Comparison of ENCODE assay signal across 8 cellular contexts in the genomic region with DNA sequence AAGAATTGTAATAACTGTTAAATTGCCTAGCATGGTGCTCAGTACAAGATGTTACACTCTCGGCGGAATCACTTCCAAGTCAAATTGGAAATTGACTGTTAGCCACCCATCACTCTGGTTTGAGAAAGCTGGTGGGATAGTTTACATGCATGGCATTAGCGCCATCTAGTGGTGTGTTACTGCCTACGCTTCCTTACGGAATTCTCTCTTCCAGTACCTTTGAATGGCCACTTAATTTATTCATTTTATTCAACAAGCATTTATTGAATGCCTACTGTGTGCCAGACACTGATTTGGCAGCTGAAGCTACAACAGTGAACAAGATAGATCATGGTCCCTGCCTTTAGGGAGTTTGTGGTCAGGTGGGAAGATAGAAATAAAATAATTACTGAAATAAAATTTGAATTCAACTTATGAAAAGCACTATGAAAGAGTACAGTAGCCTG. TPM values are rescaled to one million over a fixed set of nuclear protein-coding genes. Genes with fewer than 3 reads are reported as not detected.
DNase-seq lines count a peak whose midpoint lies in the region; ATAC-seq and TF ChIP-seq lines count a peak whose summit lies in the region.

No MANE protein-coding gene starts in this region.

- H3K4me1 Mint-ChIP-seq in CD14-positive monocyte (no peaks in the 10 kb centered on the region), WTC11 (0 out of 2 replicates have a peak, but pooled peaks cover 4% of the 10 kb centered on the region)

- peak; percentile 67 for DNase-seq in CD14-positive monocyte (ENCODE audit: low spot score)
- DNase-seq in HEK293T (ENCODE audit: extremely low spot score), result peak; percentile 69
- DNase-seq in NCI-H446 (lab: John Stamatoyannopoulos, UW), result peak; percentile 72 to 90
- peak; percentile 75 for DNase-seq in WTC11 (ENCODE audit: low spot score)
- DNase-seq in cardiac fibroblast (ENCODE audit: low read depth in 2 of 2), result peak; percentile 90 to 93
- DNase-seq in kidney tubule cell (ENCODE audit: low spot score), result peak; percentile 78
- DNase-seq in stimulated activated CD4-positive, alpha-beta T cell treated with anti-CD3 and anti-CD28 coated beads, Interleukin-4, amount 100 ng/mL, for 48 hours (ENCODE audit: low read depth in 2 of 2), result peak; percentile 43 to 49

- no peak overlapping the region for H3K27ac Mint-ChIP-seq in CD14-positive monocyte
- H3K27ac Mint-ChIP-seq in WTC11, result no peak overlapping the region

- TF ChIP-seq CTCF in CD14-positive monocyte (IDR thresholded peaks at IDR 0.05), result peak; percentile 92
- TF ChIP-seq CTCF in WTC11 (IDR thresholded peaks at IDR 0.05), result peak; percentile 85
- peak; percentile 94 for TF ChIP-seq CTCF in cardiac fibroblast (IDR thresholded peaks at IDR 0.05; ENCODE audit: low read depth, low read length)

- intact Hi-C loops in CD14-positive monocyte (cut with micrococcal nuclease), result loop anchor here (5.0 to 10.0 kb wide), 2 partner anchors 656 to 658 kb away; no protein-coding TSS in a partner anchor

- H3K4me3 Mint-ChIP-seq in CD14-positive monocyte, result no peak overlapping the region
- no peak overlapping the region for H3K4me3 Mint-ChIP-seq in WTC11

- H3K27me3 Mint-ChIP-seq in CD14-positive monocyte (ENCODE audit: low read depth in 3 of 3) (peaks cover 0 to 5% (median 4%) of the 10 kb centered on the region in 3 donors), WTC11 (ENCODE audit: low read depth) (no peaks in the 10 kb centered on the region)

- no peak overlapping the region for H3K4me3 ChIP-seq in cardiac fibroblast (replicated peaks in 1 of 2; ENCODE audit: low read depth in 2 of 2, low read length in 2 of 2)

- POLR2A ChIA-PET in HEK293T (lab: Yijun Ruan, JAX) (no interaction called here), WTC11 (lab: Charles Lee) (no interaction called here)

- H3K9me3 Mint-ChIP-seq in CD14-positive monocyte (no peaks in the 10 kb centered on the region), WTC11 (no peaks in the 10 kb centered on the region)

- peak; percentile 80 for ATAC-seq in WTC11
- ATAC-seq in HG02973 (IDR thresholded peaks at IDR 0.05; ENCODE audit: unreplicated experiment), result no peak

- CTCF ChIA-PET in HEK293T (lab: Yijun Ruan, JAX), result interaction anchor here (0.7 to 1.3 kb wide), 5 partner anchors 15 to 188 kb away, joined by 3 to 6 read pairs (median 3); no protein-coding TSS in a partner anchor
- CTCF ChIA-PET in WTC11 (lab: Charles Lee), result interaction anchor here (0.6 to 2.5 kb wide), 13 partner anchors 17 to 258 kb away, joined by 3 to 9 read pairs (median 4); no protein-coding TSS in a partner anchor

- H3K36me3 Mint-ChIP-seq in CD14-positive monocyte, result peaks cover 0 to 3% of the 10 kb centered on the region in 2 donors
- no peaks in the 10 kb centered on the region for H3K36me3 Mint-ChIP-seq in WTC11

TF ChIP-seq in HEK293T, 16 proteins besides CTCF, POLR2A, EP300 and RAD21:
- TF ChIP-seq FOXK2 (IDR thresholded peaks at IDR 0.05) (no peak), FOXM1 (IDR thresholded peaks at IDR 0.05; ENCODE audit: borderline replicate concordance) (no peak), L3MBTL2 (conservative IDR thresholded peaks at IDR 0.05) (no peak), SP1 (IDR thresholded peaks at IDR 0.05) (no peak), NFRKB (IDR thresholded peaks at IDR 0.05) (no peak)

TF ChIP-seq in WTC11, 78 proteins besides CTCF, POLR2A, EP300 and RAD21 (continues in another document):
- TF ChIP-seq, protein P1, sequence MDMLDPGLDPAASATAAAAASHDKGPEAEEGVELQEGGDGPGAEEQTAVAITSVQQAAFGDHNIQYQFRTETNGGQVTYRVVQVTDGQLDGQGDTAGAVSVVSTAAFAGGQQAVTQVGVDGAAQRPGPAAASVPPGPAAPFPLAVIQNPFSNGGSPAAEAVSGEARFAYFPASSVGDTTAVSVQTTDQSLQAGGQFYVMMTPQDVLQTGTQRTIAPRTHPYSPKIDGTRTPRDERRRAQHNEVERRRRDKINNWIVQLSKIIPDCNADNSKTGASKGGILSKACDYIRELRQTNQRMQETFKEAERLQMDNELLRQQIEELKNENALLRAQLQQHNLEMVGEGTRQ (CRISPR knock-in tag; IDR thresholded peaks at IDR 0.05), result no peak
- TF ChIP-seq, protein P2, sequence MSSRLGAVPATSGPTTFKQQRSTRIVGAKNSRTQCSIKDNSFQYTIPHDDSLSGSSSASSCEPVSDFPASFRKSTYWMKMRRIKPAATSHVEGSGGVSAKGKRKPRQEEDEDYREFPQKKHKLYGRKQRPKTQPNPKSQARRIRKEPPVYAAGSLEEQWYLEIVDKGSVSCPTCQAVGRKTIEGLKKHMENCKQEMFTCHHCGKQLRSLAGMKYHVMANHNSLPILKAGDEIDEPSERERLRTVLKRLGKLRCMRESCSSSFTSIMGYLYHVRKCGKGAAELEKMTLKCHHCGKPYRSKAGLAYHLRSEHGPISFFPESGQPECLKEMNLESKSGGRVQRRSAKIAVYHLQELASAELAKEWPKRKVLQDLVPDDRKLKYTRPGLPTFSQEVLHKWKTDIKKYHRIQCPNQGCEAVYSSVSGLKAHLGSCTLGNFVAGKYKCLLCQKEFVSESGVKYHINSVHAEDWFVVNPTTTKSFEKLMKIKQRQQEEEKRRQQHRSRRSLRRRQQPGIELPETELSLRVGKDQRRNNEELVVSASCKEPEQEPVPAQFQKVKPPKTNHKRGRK (CRISPR knock-in tag; IDR thresholded peaks at IDR 0.05; ENCODE audit: borderline replicate concordance), result no peak
- TF ChIP-seq, protein P3, sequence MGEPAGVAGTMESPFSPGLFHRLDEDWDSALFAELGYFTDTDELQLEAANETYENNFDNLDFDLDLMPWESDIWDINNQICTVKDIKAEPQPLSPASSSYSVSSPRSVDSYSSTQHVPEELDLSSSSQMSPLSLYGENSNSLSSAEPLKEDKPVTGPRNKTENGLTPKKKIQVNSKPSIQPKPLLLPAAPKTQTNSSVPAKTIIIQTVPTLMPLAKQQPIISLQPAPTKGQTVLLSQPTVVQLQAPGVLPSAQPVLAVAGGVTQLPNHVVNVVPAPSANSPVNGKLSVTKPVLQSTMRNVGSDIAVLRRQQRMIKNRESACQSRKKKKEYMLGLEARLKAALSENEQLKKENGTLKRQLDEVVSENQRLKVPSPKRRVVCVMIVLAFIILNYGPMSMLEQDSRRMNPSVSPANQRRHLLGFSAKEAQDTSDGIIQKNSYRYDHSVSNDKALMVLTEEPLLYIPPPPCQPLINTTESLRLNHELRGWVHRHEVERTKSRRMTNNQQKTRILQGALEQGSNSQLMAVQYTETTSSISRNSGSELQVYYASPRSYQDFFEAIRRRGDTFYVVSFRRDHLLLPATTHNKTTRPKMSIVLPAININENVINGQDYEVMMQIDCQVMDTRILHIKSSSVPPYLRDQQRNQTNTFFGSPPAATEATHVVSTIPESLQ (CRISPR knock-in tag; IDR thresholded peaks at IDR 0.05), result no peak
- TF ChIP-seq FOXJ3 (CRISPR knock-in tag; IDR thresholded peaks at IDR 0.05; ENCODE audit: borderline replicate concordance), result no peak
- TF ChIP-seq ZNF138 (CRISPR knock-in tag; conservative IDR thresholded peaks at IDR 0.05), result no peak
- TF ChIP-seq ZNF232 (CRISPR knock-in tag; IDR thresholded peaks at IDR 0.05), result no peak
- TF ChIP-seq, protein P4, sequence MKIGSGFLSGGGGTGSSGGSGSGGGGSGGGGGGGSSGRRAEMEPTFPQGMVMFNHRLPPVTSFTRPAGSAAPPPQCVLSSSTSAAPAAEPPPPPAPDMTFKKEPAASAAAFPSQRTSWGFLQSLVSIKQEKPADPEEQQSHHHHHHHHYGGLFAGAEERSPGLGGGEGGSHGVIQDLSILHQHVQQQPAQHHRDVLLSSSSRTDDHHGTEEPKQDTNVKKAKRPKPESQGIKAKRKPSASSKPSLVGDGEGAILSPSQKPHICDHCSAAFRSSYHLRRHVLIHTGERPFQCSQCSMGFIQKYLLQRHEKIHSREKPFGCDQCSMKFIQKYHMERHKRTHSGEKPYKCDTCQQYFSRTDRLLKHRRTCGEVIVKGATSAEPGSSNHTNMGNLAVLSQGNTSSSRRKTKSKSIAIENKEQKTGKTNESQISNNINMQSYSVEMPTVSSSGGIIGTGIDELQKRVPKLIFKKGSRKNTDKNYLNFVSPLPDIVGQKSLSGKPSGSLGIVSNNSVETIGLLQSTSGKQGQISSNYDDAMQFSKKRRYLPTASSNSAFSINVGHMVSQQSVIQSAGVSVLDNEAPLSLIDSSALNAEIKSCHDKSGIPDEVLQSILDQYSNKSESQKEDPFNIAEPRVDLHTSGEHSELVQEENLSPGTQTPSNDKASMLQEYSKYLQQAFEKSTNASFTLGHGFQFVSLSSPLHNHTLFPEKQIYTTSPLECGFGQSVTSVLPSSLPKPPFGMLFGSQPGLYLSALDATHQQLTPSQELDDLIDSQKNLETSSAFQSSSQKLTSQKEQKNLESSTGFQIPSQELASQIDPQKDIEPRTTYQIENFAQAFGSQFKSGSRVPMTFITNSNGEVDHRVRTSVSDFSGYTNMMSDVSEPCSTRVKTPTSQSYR (CRISPR knock-in tag; IDR thresholded peaks at IDR 0.05), result no peak
- no peak for TF ChIP-seq CREB1 (CRISPR knock-in tag; IDR thresholded peaks at IDR 0.05)
- TF ChIP-seq, protein P5, sequence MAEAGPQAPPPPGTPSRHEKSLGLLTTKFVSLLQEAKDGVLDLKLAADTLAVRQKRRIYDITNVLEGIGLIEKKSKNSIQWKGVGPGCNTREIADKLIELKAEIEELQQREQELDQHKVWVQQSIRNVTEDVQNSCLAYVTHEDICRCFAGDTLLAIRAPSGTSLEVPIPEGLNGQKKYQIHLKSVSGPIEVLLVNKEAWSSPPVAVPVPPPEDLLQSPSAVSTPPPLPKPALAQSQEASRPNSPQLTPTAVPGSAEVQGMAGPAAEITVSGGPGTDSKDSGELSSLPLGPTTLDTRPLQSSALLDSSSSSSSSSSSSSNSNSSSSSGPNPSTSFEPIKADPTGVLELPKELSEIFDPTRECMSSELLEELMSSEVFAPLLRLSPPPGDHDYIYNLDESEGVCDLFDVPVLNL (CRISPR knock-in tag; IDR thresholded peaks at IDR 0.05; ENCODE audit: borderline replicate concordance, low read depth), result no peak

RNA-seq across cellular contexts. Expression of a gene that starts 33.6 kb away (rescaled TPM):
- polyA plus RNA-seq in CD14-positive monocyte, result 10 to 100 TPM; 16.4 to 16.5 TPM
- total RNA-seq in WTC11 (2021), result 10.8 to 13.6 TPM (median 13.2 TPM) in 3 replicates

RNA-seq across cellular contexts. Expression of a gene that starts 33.7 kb away (rescaled TPM):
- 10 to 100 TPM; 33.2 to 36.0 TPM for polyA plus RNA-seq in CD14-positive monocyte
- 30.3 to 39.1 TPM (median 33.8 TPM) in 3 replicates for total RNA-seq in WTC11 (2021)

RNA-seq across cellular contexts. Expression of a gene that starts 48.5 kb away (rescaled TPM):
- 1 to 10 TPM; 2.3 to 2.8 TPM for polyA plus RNA-seq in CD14-positive monocyte
- 12.1 to 13.5 TPM (median 13.1 TPM) in 3 replicates for total RNA-seq in WTC11 (2021)
